In genomic region chr3:134311265-134311664, GRCh38 we compare ENCODE assay signal across 10 cellular contexts.
A peak's percentile ranks its signal among the peaks of the same experiment; 100 is the strongest.
DNase-seq lines count a peak whose midpoint lies in the region; ATAC-seq, FAIRE-seq and TF ChIP-seq lines count a peak whose summit lies in the region.
"Had no signal": no experiment of that assay in that cellular context is flagged by ENCODE, and none has a peak within 500 bp of the region (broad histone marks: within the 10 kb centered on the region; RNA-seq: fewer than 3 reads in every experiment).

No MANE protein-coding gene starts in this region.

- H4K20me1 ChIP-seq in hepatocyte (ENCODE audit: insufficient read depth, poor library complexity, severe bottlenecking) = no peaks in the 10 kb centered on the region

- H2AFZ ChIP-seq in hepatocyte = no peak overlapping the region

- no peaks in the 10 kb centered on the region for H3K9me2 ChIP-seq in hepatocyte (replicated peaks; ENCODE audit: insufficient read depth)

- no peaks in the 10 kb centered on the region for H3K9me3 ChIP-seq in hepatocyte (ENCODE audit: low read depth)

- H3K27ac ChIP-seq in hepatocyte = peak overlapping the region; percentile 88
- H3K27ac ChIP-seq: brain microvascular endothelial cell had no signal

- no peak overlapping the region for H3K4me2 ChIP-seq in hepatocyte

- H3K27me3 ChIP-seq in hepatocyte = no peaks in the 10 kb centered on the region
- H3K27me3 ChIP-seq: brain microvascular endothelial cell had no signal

- 88% methylated on average over 2 of the region's 2 CpGs for WGBS in hepatocyte (ENCODE audit: low lambda C conversion rate, missing lambda C conversion rate)

- no peaks in the 10 kb centered on the region for H3K79me2 ChIP-seq in hepatocyte

- no peak for FAIRE-seq in GM19239 (lab: Jason Lieb, UNC)

- DNase-seq in HCEC 1CT (peak; percentile 49), amniotic epithelial cell (ENCODE audit: low read depth) (peak; percentile 38), hepatocyte (ENCODE audit: low spot score) (no peak), stromal cell of bone marrow (ENCODE audit: low read depth) (peak; percentile 59), RKO (ENCODE audit: low spot score) (no peak), NCI-H1436 (lab: John Stamatoyannopoulos, UW) (no peak), GM19239 (ENCODE audit: insufficient read length, low spot score) (no peak)
- DNase-seq: brain microvascular endothelial cell, naive B cell had no signal

- peaks cover 41% of the 10 kb centered on the region for H3K4me1 ChIP-seq in hepatocyte (ENCODE audit: insufficient read depth)

- no peak overlapping the region for H3K4me3 ChIP-seq in hepatocyte

- ATAC-seq in HG02938 (IDR thresholded peaks at IDR 0.05; ENCODE audit: unreplicated experiment) = no peak

- TF ChIP-seq CTCF in hepatocyte (IDR thresholded peaks at IDR 0.05; ENCODE audit: poor library complexity) = no peak

- no peaks in the 10 kb centered on the region for H3K36me3 ChIP-seq in hepatocyte (replicated peaks; ENCODE audit: insufficient read depth, low read depth)
- H3K36me3 ChIP-seq: brain microvascular endothelial cell had no signal

Comparison
In these comparisons a context has a peak if more than half of its experiments do, and no peak if none do; other contexts are left out.
1. DNase-seq: peak in HCEC 1CT (single experiment), amniotic epithelial cell (single experiment) and stromal cell of bone marrow (single experiment); none in hepatocyte (single experiment), RKO (single experiment), NCI-H1436 (single experiment) and GM19239 (single experiment).